14 cellular contexts compared by ENCODE assay signal in genomic region chr7:131689662-131690234, GRCh38.
A peak's percentile ranks its signal among the peaks of the same experiment; 100 is the strongest.
DNase-seq lines count a peak whose midpoint lies in the region; ATAC-seq, FAIRE-seq and TF ChIP-seq lines count a peak whose summit lies in the region.
"Had no signal": no experiment of that assay in that cellular context is flagged by ENCODE, and none has a peak within 500 bp of the region (broad histone marks: within the 10 kb centered on the region; RNA-seq: fewer than 3 reads in every experiment).

No MANE protein-coding gene starts in this region.

- H3K9me3 Mint-ChIP-seq in astrocyte (ENCODE audit: unreplicated experiment): no peaks in the 10 kb centered on the region
- H3K9me3 Mint-ChIP-seq: CD14-positive monocyte; CD4-positive, alpha-beta memory T cell had no signal

- H3K9me3 ChIP-seq in right atrium auricular region (no peaks in the 10 kb centered on the region), heart left ventricle (no peaks in the 10 kb centered on the region), astrocyte (ENCODE audit: insufficient read depth, low read depth, low read length) (no peaks in the 10 kb centered on the region), lung (ENCODE audit: control insufficient read depth in 2 of 2, insufficient read depth in 1 of 2, low read length in 1 of 2) (peaks cover 0 to 2% of the 10 kb centered on the region in 2 donors)
- H3K9me3 ChIP-seq: BLaER1 had no signal

- H3K79me2 ChIP-seq in astrocyte (ENCODE audit: insufficient read depth, low read length): no peaks in the 10 kb centered on the region

- peak; percentile 28 for DNase-seq in right atrium auricular region (ENCODE audit: low spot score)
- no peak for DNase-seq in heart left ventricle
- no peak for DNase-seq in astrocyte (ENCODE audit: low read depth)
- peak; percentile 26 for DNase-seq in lung (ENCODE audit: low spot score)
- no peak for DNase-seq in erythroblast (lab: John Stamatoyannopoulos, UW)
- DNase-seq in NCI-H446 (lab: John Stamatoyannopoulos, UW): no peak
- DNase-seq in NCI-H524 (lab: John Stamatoyannopoulos, UW): no peak
- DNase-seq: GF-D8 had no signal

- no peak overlapping the region for H2AFZ ChIP-seq in astrocyte (ENCODE audit: low read depth, low read length)

- peaks cover 2% of the 10 kb centered on the region for H3K36me3 Mint-ChIP-seq in astrocyte (ENCODE audit: low read depth, unreplicated experiment)
- H3K36me3 Mint-ChIP-seq: CD14-positive monocyte; CD4-positive, alpha-beta memory T cell had no signal

- no peak overlapping the region for H3K4me3 ChIP-seq in right atrium auricular region
- H3K4me3 ChIP-seq in heart left ventricle: no peak overlapping the region
- no peak overlapping the region for H3K4me3 ChIP-seq in astrocyte (ENCODE audit: insufficient read depth, low read depth, low read length)
- no peak overlapping the region for H3K4me3 ChIP-seq in lung
- H3K4me3 ChIP-seq: BLaER1, GM12878 had no signal

- no peak overlapping the region for H3K9ac ChIP-seq in astrocyte (ENCODE audit: low read length)
- H3K9ac ChIP-seq: BLaER1 had no signal

- no peak for FAIRE-seq in astrocyte (lab: Jason Lieb, UNC)
- FAIRE-seq: H54, HTR-8/SVneo had no signal

- intact Hi-C loops in heart left ventricle (cut with DNase I): loop anchor here in 8 of 10 donors (5.0 to 10.0 kb wide), 7 partner anchors 155 to 895 kb away; no protein-coding TSS in a partner anchor

- H3K36me3 ChIP-seq in right atrium auricular region: no peaks in the 10 kb centered on the region
- no peaks in the 10 kb centered on the region for H3K36me3 ChIP-seq in heart left ventricle
- H3K36me3 ChIP-seq in astrocyte (ENCODE audit: insufficient read depth, low read length): no peaks in the 10 kb centered on the region
- no peaks in the 10 kb centered on the region for H3K36me3 ChIP-seq in lung (ENCODE audit: control insufficient read depth in 2 of 2, insufficient read depth in 2 of 2, low read length in 2 of 2)
- H3K36me3 ChIP-seq: BLaER1 had no signal

- H3K27me3 Mint-ChIP-seq in astrocyte (ENCODE audit: low read depth, unreplicated experiment): peaks cover 70% of the 10 kb centered on the region

- H3K27ac ChIP-seq in right atrium auricular region: no peak overlapping the region
- no peak overlapping the region for H3K27ac ChIP-seq in heart left ventricle
- H3K27ac ChIP-seq in astrocyte (ENCODE audit: low read depth, low read length): no peak overlapping the region
- no peak overlapping the region for H3K27ac ChIP-seq in lung (ENCODE audit: low read depth in 1 of 2, low read length in 1 of 2)
- H3K27ac ChIP-seq: BLaER1 had no signal

- H3K4me1 ChIP-seq in right atrium auricular region (peaks cover 0 to 10% of the 10 kb centered on the region in 2 donors), heart left ventricle (peaks cover 0 to 19% (median 6%) of the 10 kb centered on the region in 12 donors), astrocyte (ENCODE audit: insufficient read depth, low read length) (no peaks in the 10 kb centered on the region), lung (ENCODE audit: control insufficient read depth in 2 of 2, insufficient read depth in 2 of 2, low read length in 2 of 2) (peaks cover 0 to 4% of the 10 kb centered on the region in 2 donors)

- ATAC-seq in heart left ventricle (no peak), lung (ENCODE audit: insufficient read depth, low FRiP score) (no peak)

- no peak overlapping the region for H3K4me3 Mint-ChIP-seq in astrocyte (ENCODE audit: unreplicated experiment)
- H3K4me3 Mint-ChIP-seq: CD14-positive monocyte; CD4-positive, alpha-beta memory T cell had no signal

- 81 to 84% (median 82%) methylated on average over 15 to 19 of the region's 19 CpGs for WGBS in heart left ventricle, 4 donors
- WGBS in lung, 2 donors: 83 to 84% methylated on average over 19 of the region's 19 CpGs

- H3K4me2 ChIP-seq in astrocyte (ENCODE audit: low read length): no peak overlapping the region
- H3K4me2 ChIP-seq: BLaER1 had no signal

- no peaks in the 10 kb centered on the region for H3K27me3 ChIP-seq in right atrium auricular region
- H3K27me3 ChIP-seq in heart left ventricle: peaks cover 0 to 41% (median 18%) of the 10 kb centered on the region in 9 donors
- H3K27me3 ChIP-seq in astrocyte (ENCODE audit: insufficient read depth, low read length): peaks cover 27% of the 10 kb centered on the region
- H3K27me3 ChIP-seq in lung (ENCODE audit: control insufficient read depth, insufficient read depth): no peaks in the 10 kb centered on the region
- H3K27me3 ChIP-seq: BLaER1 had no signal

- H4K20me1 ChIP-seq in astrocyte (ENCODE audit: insufficient read depth, low read length): no peaks in the 10 kb centered on the region
- H4K20me1 ChIP-seq: BLaER1 had no signal

- H3K27ac Mint-ChIP-seq in astrocyte (ENCODE audit: unreplicated experiment): peak overlapping the region; percentile 34
- H3K27ac Mint-ChIP-seq: CD14-positive monocyte; CD4-positive, alpha-beta memory T cell had no signal

- TF ChIP-seq CTCF in right atrium auricular region (IDR thresholded peaks at IDR 0.05) (no peak), heart left ventricle (IDR thresholded peaks at IDR 0.05) (no peak), astrocyte (IDR thresholded peaks at IDR 0.05; ENCODE audit: insufficient read depth, low read depth, low read length) (no peak), lung (IDR thresholded peaks at IDR 0.05; ENCODE audit: control extremely low read depth, extremely low read depth) (no peak)

- TF ChIP-seq POLR2A in heart left ventricle (IDR thresholded peaks at IDR 0.05): no peak
- no peak for TF ChIP-seq POLR2A in erythroblast (IDR thresholded peaks at IDR 0.05; ENCODE audit: low read length)

- no peaks in the 10 kb centered on the region for H3K4me1 Mint-ChIP-seq in astrocyte (ENCODE audit: low read depth, unreplicated experiment)

Comparison
In these comparisons a context has a peak if more than half of its experiments do, and no peak if none do; other contexts are left out.
1. DNase-seq: peak in right atrium auricular region (single experiment) and lung (single experiment); none in heart left ventricle (0 of 5), astrocyte (single experiment), erythroblast (0 of 2), NCI-H446 (0 of 2) and NCI-H524 (0 of 2).